8 cellular contexts compared by ENCODE assay signal in genomic region chr12:53053223-53054111, GRCh38.
A peak's percentile ranks its signal among the peaks of the same experiment; 100 is the strongest.
DNase-seq lines count a peak whose midpoint lies in the region; ATAC-seq and TF ChIP-seq lines count a peak whose summit lies in the region.

No MANE protein-coding gene starts in this region.

- H3K36me3 ChIP-seq in DOHH2 (ENCODE audit: control insufficient read depth, low read length) (no peaks in the 10 kb centered on the region), MM.1S (replicated peaks; ENCODE audit: insufficient read depth, low read length) (no peaks in the 10 kb centered on the region)

- H3K79me2 ChIP-seq in DOHH2 (ENCODE audit: control insufficient read depth, low read length) (no peaks in the 10 kb centered on the region), MM.1S (ENCODE audit: low read length) (no peaks in the 10 kb centered on the region)

- peak overlapping the region; percentile 85 for H3K9ac ChIP-seq in MM.1S (ENCODE audit: low read length)

- H3K27me3 ChIP-seq in DOHH2 (ENCODE audit: control insufficient read depth, low read length) = peaks cover 5% of the 10 kb centered on the region
- no peaks in the 10 kb centered on the region for H3K27me3 ChIP-seq in MM.1S (replicated peaks; ENCODE audit: insufficient read depth, low read length)

- 0 out of 2 replicates have a peak overlapping the region, but pooled peaks have one; percentile 5 for H3K27ac ChIP-seq in DOHH2 (ENCODE audit: low read depth, low read length)
- H3K27ac ChIP-seq in MM.1S (ENCODE audit: low read length) = peak overlapping the region; percentile 88; the same call in 1 of the 2 replicates

- ATAC-seq in HG02623 (IDR thresholded peaks at IDR 0.05; ENCODE audit: unreplicated experiment) = no peak
- ATAC-seq in GM18519 (IDR thresholded peaks at IDR 0.05; ENCODE audit: low FRiP score, unreplicated experiment) = no peak

- no peaks in the 10 kb centered on the region for H3K9me2 ChIP-seq in DOHH2 (replicated peaks; ENCODE audit: control insufficient read depth, low read length)
- no peaks in the 10 kb centered on the region for H3K9me2 ChIP-seq in MM.1S (replicated peaks; ENCODE audit: insufficient read depth, low read length)

- H3K9me3 ChIP-seq in DOHH2 (ENCODE audit: control insufficient read depth, insufficient read depth, low read length) = no peaks in the 10 kb centered on the region
- H3K9me3 ChIP-seq in MM.1S (replicated peaks; ENCODE audit: insufficient read depth, low read length) = no peaks in the 10 kb centered on the region

- peak overlapping the region; percentile 89 for H3K4me3 ChIP-seq in DOHH2 (ENCODE audit: low read length)
- H3K4me3 ChIP-seq in MM.1S (ENCODE audit: low read length) = peak overlapping the region; percentile 95

- H2AFZ ChIP-seq in MM.1S (ENCODE audit: low read length) = peak overlapping the region; percentile 93

- peak overlapping the region; percentile 87 for H3K4me2 ChIP-seq in DOHH2 (ENCODE audit: low read length)
- peak overlapping the region; percentile 72 for H3K4me2 ChIP-seq in MM.1S (ENCODE audit: low read depth, low read length)

- H3F3A ChIP-seq in DOHH2 (ENCODE audit: control insufficient read depth, insufficient read depth) = 0 out of 2 replicates have a peak, but pooled peaks cover 4% of the 10 kb centered on the region
- peaks cover 12% of the 10 kb centered on the region; the same call in 1 of the 2 replicates for H3F3A ChIP-seq in MM.1S (ENCODE audit: insufficient read depth, low read length)

- H4K20me1 ChIP-seq in DOHH2 (ENCODE audit: control insufficient read depth, insufficient read depth, low read depth, low read length) = 0 out of 2 replicates have a peak, but pooled peaks cover 3% of the 10 kb centered on the region
- H4K20me1 ChIP-seq in MM.1S (ENCODE audit: insufficient read depth, low read length) = no peaks in the 10 kb centered on the region

- DNase-seq in MM.1S (peak; percentile 73), cerebellar cortex (ENCODE audit: low spot score) (peak; percentile 70), kidney glomerular epithelial cell (lab: John Stamatoyannopoulos, UW) (peak; percentile 14)
- DNase-seq in activated CD4-positive, CD25-positive, alpha-beta regulatory T cell (lab: John Stamatoyannopoulos, UW) = peak in 3 of 4 experiments; percentile 22 to 26 (median 23)
- peak; percentile 37 to 46 for DNase-seq in stimulated activated CD4-positive, alpha-beta T cell treated with anti-CD3 and anti-CD28 coated beads, Interleukin-1b, Interleukin-23, amount 100 ng/mL, for 4 hours (ENCODE audit: low read depth in 2 of 2)

- TF ChIP-seq CTCF in DOHH2 (IDR thresholded peaks at IDR 0.05; ENCODE audit: low read depth, low read length, poor library complexity, severe bottlenecking) (peak; percentile 87), MM.1S (IDR thresholded peaks at IDR 0.05; ENCODE audit: low read length) (peak; percentile 95)

- H3K4me1 ChIP-seq in DOHH2 (ENCODE audit: control insufficient read depth, low read length) (peaks cover 12% of the 10 kb centered on the region), MM.1S (ENCODE audit: low read length) (0 out of 2 replicates have a peak, but pooled peaks cover 5% of the 10 kb centered on the region)

Comparison
In these comparisons a context has a peak if more than half of its experiments do, and no peak if none do; other contexts are left out.
1. DNase-seq: peak in every context shown above with its lines; median percentile 73 in MM.1S; 70 in cerebellar cortex; 42 in stimulated activated CD4-positive, alpha-beta T cell treated with anti-CD3 and anti-CD28 coated beads, Interleukin-1b, Interleukin-23, amount 100 ng/mL, for 4 hours; 23 in activated CD4-positive, CD25-positive, alpha-beta regulatory T cell; 14 in kidney glomerular epithelial cell.